15 cellular contexts compared by ENCODE assay signal in the genomic region with DNA sequence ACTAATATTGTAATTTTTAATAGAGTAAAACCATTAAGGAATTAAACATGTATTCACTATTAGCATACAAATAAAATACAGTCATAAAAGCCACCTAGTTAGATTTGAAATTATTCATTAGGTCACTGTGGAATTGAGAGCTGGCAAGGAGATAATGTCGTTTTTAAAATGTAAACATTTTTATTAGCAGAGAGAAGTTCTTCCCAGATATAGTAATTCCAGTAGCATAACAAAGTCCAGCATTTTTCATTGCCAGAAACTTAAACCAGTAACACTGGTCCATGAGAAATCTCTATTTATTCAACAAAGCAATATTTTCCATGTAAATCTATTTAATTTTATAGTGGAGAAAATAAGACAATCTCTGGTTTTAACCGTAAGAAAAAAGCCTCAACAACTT.
"Had no signal": no experiment of that assay in that cellular context is flagged by ENCODE, and none has a peak within 500 bp of the region (broad histone marks: within the 10 kb centered on the region; RNA-seq: fewer than 3 reads in every experiment).

No MANE protein-coding gene starts in this region.

- H3K4me3 ChIP-seq: gastroesophageal sphincter, left lung, stomach, testis had no signal

- H3K9me3 ChIP-seq: gastroesophageal sphincter, left lung, stomach, testis had no signal

- H3K9me3 Mint-ChIP-seq: activated naive CD4-positive, alpha-beta T cell treated with anti-CD3 and anti-CD28 coated beads, Interleukin-2, amount 50 U/mL, for 72 hours; endodermal cell; naive B cell had no signal

- H3K4me1 ChIP-seq: left lung, stomach, testis had no signal

- FAIRE-seq: keratinocyte had no signal

- H3K27me3 Mint-ChIP-seq: naive B cell had no signal

- H3K27ac ChIP-seq: gastroesophageal sphincter, left lung, stomach, testis had no signal

- DNase-seq: activated CD8-positive, alpha-beta T cell treated with anti-CD3 and anti-CD28 coated beads, Interleukin-2, amount 10 ng/mL, durations not matched to agents 7 days and 5 days; endodermal cell; erythroblast; left lung; naive B cell; posterior cingulate gyrus; retina; stimulated activated CD4-positive, alpha-beta T cell treated with anti-CD3 and anti-CD28 coated beads, Interleukin-12 subunit alpha, Interleukin-12 subunit beta, amount 100 ng/mL, for 4 hours; stimulated activated CD4-positive, alpha-beta T cell treated with anti-CD3 and anti-CD28 coated beads, Interleukin-2, amount 100 ng/mL, for 24 hours; stomach; T-helper 9 cell; testis had no signal

- H3K27me3 ChIP-seq: gastroesophageal sphincter, stomach, testis had no signal

- H3K36me3 Mint-ChIP-seq: activated naive CD4-positive, alpha-beta T cell treated with anti-CD3 and anti-CD28 coated beads, Interleukin-2, amount 50 U/mL, for 72 hours; naive B cell had no signal

- H3K36me3 ChIP-seq: gastroesophageal sphincter, left lung, stomach had no signal

- ATAC-seq: activated CD8-positive, alpha-beta T cell treated with anti-CD3 and anti-CD28 coated beads, Interleukin-2, amount 10 ng/mL, durations not matched to agents 7 days and 5 days; activated naive CD4-positive, alpha-beta T cell treated with anti-CD3 and anti-CD28 coated beads, Interleukin-2, amount 50 U/mL, for 72 hours; gastroesophageal sphincter; left lung had no signal

- H3K27ac Mint-ChIP-seq: activated CD8-positive, alpha-beta T cell treated with anti-CD3 and anti-CD28 coated beads, Interleukin-2, amount 10 ng/mL, durations not matched to agents 7 days and 5 days; activated naive CD4-positive, alpha-beta T cell treated with anti-CD3 and anti-CD28 coated beads, Interleukin-2, amount 50 U/mL, for 72 hours; endodermal cell; naive B cell had no signal

- H3K4me3 Mint-ChIP-seq: activated CD8-positive, alpha-beta T cell treated with anti-CD3 and anti-CD28 coated beads, Interleukin-2, amount 10 ng/mL, durations not matched to agents 7 days and 5 days; endodermal cell; naive B cell had no signal
